ENCODE assay signal across 17 cellular contexts in the genomic region with DNA sequence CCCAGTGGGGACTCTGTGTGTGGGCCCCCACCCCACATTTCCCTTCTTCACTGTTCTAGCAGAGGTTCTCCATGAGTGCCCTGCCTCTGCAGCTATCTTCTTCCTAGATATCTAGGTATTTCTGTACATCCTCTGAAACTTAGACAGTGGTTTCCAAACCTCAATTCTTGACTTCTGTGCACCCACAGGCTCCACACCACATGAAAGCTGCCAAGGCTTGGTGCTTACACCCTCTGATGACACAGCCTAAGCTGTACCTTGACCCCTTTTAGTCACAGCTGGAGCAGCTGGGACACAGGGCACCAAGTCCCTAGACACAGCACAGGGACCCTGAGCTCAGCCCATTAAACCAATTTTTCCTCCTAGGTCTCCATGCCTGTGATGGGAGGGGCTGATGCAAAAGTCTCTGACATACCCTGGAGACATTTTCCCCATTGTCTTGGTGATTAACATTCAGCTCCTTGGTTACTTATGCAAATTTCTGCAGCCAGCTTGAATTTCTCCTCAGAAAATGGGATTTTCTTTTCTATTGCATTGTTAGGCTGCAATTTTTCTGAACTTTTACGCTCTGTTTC.
A peak's percentile ranks its signal among the peaks of the same experiment; 100 is the strongest.
DNase-seq lines count a peak whose midpoint lies in the region; ATAC-seq lines count a peak whose summit lies in the region.
"Had no signal": no experiment of that assay in that cellular context is flagged by ENCODE, and none has a peak within 500 bp of the region (broad histone marks: within the 10 kb centered on the region; RNA-seq: fewer than 3 reads in every experiment).

No MANE protein-coding gene starts in this region.

- H3K36me3 ChIP-seq in HAP-1 (replicated peaks): no peaks in the 10 kb centered on the region

- DNase-seq in HAP-1 (ENCODE audit: low spot score in 2 of 2) (peak; percentile 20 to 50), MV-4-11 (lab: John Stamatoyannopoulos, UW) (peak; percentile 3), left lobe of liver (ENCODE audit: low spot score) (no peak), cerebellar cortex (ENCODE audit: low spot score) (no peak), anterior cingulate cortex (lab: John Stamatoyannopoulos, UW) (no peak)
- DNase-seq: Caco-2, DMS153, EL, Kasumi-1, NCI-H187 treated with DMSO at 0.1 percent for 48 hours, NCI-H446, NCI-H69, PC-3, T-helper 17 cell had no signal

- peaks cover 5% of the 10 kb centered on the region for H3K4me1 ChIP-seq in HAP-1
- H3K4me1 ChIP-seq: Caco-2 had no signal

- H3K4me3 ChIP-seq in HAP-1: no peak overlapping the region

- in situ Hi-C loops in HAP-1 (cut with MboI; ENCODE audit: low sequenced_read_pairs): no loop called here

- no peaks in the 10 kb centered on the region for H3K9me3 ChIP-seq in HAP-1
- H3K9me3 ChIP-seq: Caco-2 had no signal

- peak; percentile 50 for ATAC-seq in GM18502 (IDR thresholded peaks at IDR 0.05; ENCODE audit: poor library complexity, unreplicated experiment)
- peak; percentile 49 for ATAC-seq in left lobe of liver
- no peak for ATAC-seq in GM19324 (IDR thresholded peaks at IDR 0.05; ENCODE audit: low FRiP score, unreplicated experiment)
- ATAC-seq: HCT116, PC-3, T-helper 17 cell had no signal

- no peaks in the 10 kb centered on the region for H3K27me3 ChIP-seq in HAP-1 (ENCODE audit: low read depth)

Comparison
In these comparisons a context has a peak if more than half of its experiments do, and no peak if none do; other contexts are left out.
1. DNase-seq: peak in HAP-1 (2 of 2) and MV-4-11 (single experiment); none in left lobe of liver (single experiment), cerebellar cortex (single experiment) and anterior cingulate cortex (0 of 58).